In the genomic region with DNA sequence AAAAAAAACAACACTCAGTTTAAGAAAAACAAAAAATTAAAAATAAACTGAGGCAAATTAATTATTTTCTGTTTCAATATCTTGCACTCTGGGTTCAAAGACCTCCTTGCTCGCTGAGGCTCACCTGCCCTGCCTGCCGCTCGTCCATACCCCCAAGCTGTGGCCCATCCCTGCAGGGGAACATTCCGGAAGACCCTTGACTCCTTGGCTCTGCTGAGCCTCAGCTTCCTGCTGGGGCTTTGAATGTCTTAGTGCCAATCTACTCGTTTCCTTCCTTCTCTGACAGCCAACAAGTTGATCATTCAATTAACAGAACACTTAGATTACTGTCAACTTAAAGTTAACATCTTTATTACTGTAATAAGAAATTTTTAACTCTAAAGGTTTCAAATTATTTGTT, we compare ENCODE assay signal across 29 cellular contexts. TPM values are rescaled to one million over a fixed set of nuclear protein-coding genes. Genes with fewer than 3 reads are reported as not detected.
"Had no signal": no experiment of that assay in that cellular context is flagged by ENCODE, and none has a peak within 500 bp of the region (broad histone marks: within the 10 kb centered on the region; RNA-seq: fewer than 3 reads in every experiment).

No MANE protein-coding gene starts in this region.

- H3K36me3 ChIP-seq: esophagus muscularis mucosa, sigmoid colon, vagina had no signal

- H2AFZ ChIP-seq: hepatocyte had no signal

- H3K4me2 ChIP-seq: hepatocyte, smooth muscle cell had no signal

- H3K4me3 Mint-ChIP-seq: activated CD8-positive, alpha-beta T cell treated with anti-CD3 and anti-CD28 coated beads, Interleukin-2, amount 10 ng/mL, durations not matched to agents 7 days and 5 days; activated naive CD4-positive, alpha-beta T cell treated with anti-CD3 and anti-CD28 coated beads, Interleukin-2, amount 50 U/mL, for 24 hours; brain; stimulated activated memory B cell treated with anti-CD40 and anti-IgM and Interleukin-4, amounts not matched to agents 10 μg/mL and 1 μg/mL and 100 μg/mL, for 72 hours; type B pancreatic cell had no signal

- FAIRE-seq: frontal cortex had no signal

- ATAC-seq: activated CD4-positive, CD25-positive, alpha-beta regulatory T cell treated with anti-CD3 and anti-CD28 coated beads, Interleukin-2, amount 50 U/mL, for 24 hours; activated CD8-positive, alpha-beta T cell treated with anti-CD3 and anti-CD28 coated beads, Interleukin-2, amount 10 ng/mL, durations not matched to agents 7 days and 5 days; mucosa of descending colon; stimulated activated memory B cell treated with anti-CD40 and anti-IgM and Interleukin-4, amounts not matched to agents 10 μg/mL and 1 μg/mL and 100 μg/mL, for 72 hours had no signal

- H3K4me1 Mint-ChIP-seq: brain had no signal

- H3K27me3 Mint-ChIP-seq: activated naive CD4-positive, alpha-beta T cell treated with anti-CD3 and anti-CD28 coated beads, Interleukin-2, amount 50 U/mL, for 24 hours; type B pancreatic cell had no signal

- H3K27ac Mint-ChIP-seq: activated CD8-positive, alpha-beta T cell treated with anti-CD3 and anti-CD28 coated beads, Interleukin-2, amount 10 ng/mL, durations not matched to agents 7 days and 5 days; activated naive CD4-positive, alpha-beta T cell treated with anti-CD3 and anti-CD28 coated beads, Interleukin-2, amount 50 U/mL, for 24 hours; brain; stimulated activated memory B cell treated with anti-CD40 and anti-IgM and Interleukin-4, amounts not matched to agents 10 μg/mL and 1 μg/mL and 100 μg/mL, for 72 hours; type B pancreatic cell had no signal

- H3K27ac ChIP-seq: esophagus muscularis mucosa, hepatocyte, sigmoid colon, testis, vagina had no signal

- H3K9me3 ChIP-seq: esophagus muscularis mucosa, mucosa of descending colon, sigmoid colon, testis, vagina had no signal

- H3K4me3 ChIP-seq: esophagus muscularis mucosa, hepatocyte, mucosa of descending colon, sigmoid colon, smooth muscle cell, testis, vagina had no signal

- H3K27me3 ChIP-seq: esophagus muscularis mucosa, sigmoid colon, testis, vagina had no signal

- DNase-seq: activated CD4-positive, alpha-beta T cell treated with anti-CD3 and anti-CD28 coated beads, Interleukin-2, amount 50 U/mL, for 1 hour; activated CD8-positive, alpha-beta T cell treated with anti-CD3 and anti-CD28 coated beads, Interleukin-2, amount 10 ng/mL, durations not matched to agents 7 days and 5 days; activated gamma-delta T cell treated with Interleukin-2 at 50 U/mL for 16 hours; activated T-cell treated with anti-CD3 and anti-CD28 coated beads, Interleukin-2, amount 50 U/mL, for 1 hour; anterior cingulate cortex; effector CD8-positive, alpha-beta T cell; glutamatergic neuron; mesenchymal stem cell; mucosa of descending colon; occipital lobe; sigmoid colon; stimulated activated CD4-positive, alpha-beta T cell treated with anti-CD3 and anti-CD28 coated beads, Interleukin-15, amount 100 ng/mL, for 24 hours; T-helper 9 cell; testis had no signal

- H3K9me3 Mint-ChIP-seq: activated naive CD4-positive, alpha-beta T cell treated with anti-CD3 and anti-CD28 coated beads, Interleukin-2, amount 50 U/mL, for 24 hours; brain; stimulated activated memory B cell treated with anti-CD40 and anti-IgM and Interleukin-4, amounts not matched to agents 10 μg/mL and 1 μg/mL and 100 μg/mL, for 72 hours; type B pancreatic cell had no signal

- H3K79me2 ChIP-seq: hepatocyte had no signal

- H3K36me3 Mint-ChIP-seq: activated naive CD4-positive, alpha-beta T cell treated with anti-CD3 and anti-CD28 coated beads, Interleukin-2, amount 50 U/mL, for 24 hours; brain; stimulated activated memory B cell treated with anti-CD40 and anti-IgM and Interleukin-4, amounts not matched to agents 10 μg/mL and 1 μg/mL and 100 μg/mL, for 72 hours; type B pancreatic cell had no signal

RNA-seq across cellular contexts. Expression of a gene that starts 24.3 kb away (rescaled TPM):
- total RNA-seq: activated CD8-positive, alpha-beta T cell treated with anti-CD3 and anti-CD28 coated beads, Interleukin-2, amount 10 ng/mL, durations not matched to agents 7 days and 5 days; cardiac septum; chondrocyte; frontal cortex; occipital lobe; renal cortical epithelial cell; sigmoid colon; smooth muscle cell; T-helper 1 cell treated with Interleukin-12 subunit alpha and Interleukin-12 subunit beta and Interleukin-4 antibody, amounts not matched to agents 30 ng/mL and 1 ng/mL, for 36 hours; vagina had no signal
- polyA plus RNA-seq: neural cell, smooth muscle cell had no signal
